In the genomic region with DNA sequence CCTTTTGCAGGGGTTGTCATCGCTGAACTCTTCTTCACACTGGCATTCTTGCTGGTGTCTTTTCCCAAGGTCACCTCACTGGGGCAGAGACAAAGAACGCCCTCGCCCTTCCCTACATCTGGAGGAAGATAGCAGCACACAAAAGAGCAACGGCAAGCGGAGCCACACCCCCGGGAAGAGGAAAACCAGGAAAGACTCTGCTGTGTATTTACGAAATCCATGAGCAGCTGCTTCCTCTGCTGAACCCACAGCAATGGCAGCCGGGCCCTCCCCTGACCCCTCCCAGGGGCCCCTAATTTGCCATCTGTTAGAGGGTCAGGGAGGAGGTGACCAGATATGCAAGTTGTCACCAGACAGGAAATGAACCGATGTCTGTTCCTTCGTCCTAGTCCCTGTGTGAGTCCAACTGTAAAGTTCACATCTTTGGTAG, we compare ENCODE assay signal across 13 cellular contexts.
A peak's percentile ranks its signal among the peaks of the same experiment; 100 is the strongest.
DNase-seq lines count a peak whose midpoint lies in the region; ATAC-seq and TF ChIP-seq lines count a peak whose summit lies in the region.
"Had no signal": no experiment of that assay in that cellular context is flagged by ENCODE, and none has a peak within 500 bp of the region (broad histone marks: within the 10 kb centered on the region; RNA-seq: fewer than 3 reads in every experiment).

No MANE protein-coding gene starts in this region.

- 62% methylated on average over 10 of the region's 10 CpGs for WGBS in liver

- H3K36me3 Mint-ChIP-seq in brain (peaks cover 79% of the 10 kb centered on the region), chondrocyte (ENCODE audit: low read depth) (peaks cover 45% of the 10 kb centered on the region)
- H3K36me3 Mint-ChIP-seq in natural killer cell treated with Interleukin-12 subunit alpha and Interleukin-12 subunit beta and Interleukin-15 and Interleukin-18, amount 100 ng/mL, for 72 hours = no peaks in the 10 kb centered on the region

- peaks cover 64% of the 10 kb centered on the region for H3K4me1 Mint-ChIP-seq in brain
- H3K4me1 Mint-ChIP-seq in chondrocyte (ENCODE audit: low read depth) = no peaks in the 10 kb centered on the region
- no peaks in the 10 kb centered on the region for H3K4me1 Mint-ChIP-seq in natural killer cell treated with Interleukin-12 subunit alpha and Interleukin-12 subunit beta and Interleukin-15 and Interleukin-18, amount 100 ng/mL, for 72 hours (ENCODE audit: low read depth in 2 of 2)

- no peaks in the 10 kb centered on the region for H3K27me3 ChIP-seq in liver (ENCODE audit: control insufficient read depth in 4 of 4, insufficient read depth in 4 of 4, low read length in 3 of 4)
- H3K27me3 ChIP-seq in MM.1S (replicated peaks; ENCODE audit: insufficient read depth, low read length) = no peaks in the 10 kb centered on the region; the same call in 1 of the 2 replicates

- H3K4me1 ChIP-seq in liver (ENCODE audit: control insufficient read depth in 4 of 4, insufficient read depth in 4 of 4, low read length in 3 of 4) (peaks cover 13 to 79% (median 47%) of the 10 kb centered on the region in 4 donors), MM.1S (ENCODE audit: low read length) (no peaks in the 10 kb centered on the region)

- peak; percentile 36 for DNase-seq in NCI-H82 treated with DMSO at 0.1 percent for 48 hours (lab: John Stamatoyannopoulos, UW; ENCODE audit: unreplicated experiment)
- DNase-seq in chondrocyte (ENCODE audit: low spot score) = no peak
- DNase-seq in MM.1S = no peak
- no peak for DNase-seq in stimulated activated CD4-positive, alpha-beta T cell treated with anti-CD3 and anti-CD28 coated beads, Interleukin-1b, Interleukin-23, amount 100 ng/mL, for 48 hours
- no peak for DNase-seq in natural killer cell treated with Interleukin-12 subunit alpha and Interleukin-12 subunit beta and Interleukin-15 and Interleukin-18, amount 100 ng/mL, for 72 hours (ENCODE audit: low spot score)
- DNase-seq: COR-L47, NCI-H446, SK-N-SH had no signal

- peak overlapping the region; percentile 87 for H3K27ac ChIP-seq in liver (ENCODE audit: low read depth in 1 of 2, low read length in 2 of 2)
- H3K27ac ChIP-seq in skin epidermis = peak overlapping the region in 12 of 21 experiments; percentile 0 to 75 (median 30)
- H3K27ac ChIP-seq in MM.1S (ENCODE audit: low read length) = no peak overlapping the region

- peak overlapping the region in 3 of 5 experiments; percentile 31 to 89 (median 52) for H3K27ac Mint-ChIP-seq in brain
- no peak overlapping the region for H3K27ac Mint-ChIP-seq in chondrocyte (ENCODE audit: unreplicated experiment)
- H3K27ac Mint-ChIP-seq in natural killer cell treated with Interleukin-12 subunit alpha and Interleukin-12 subunit beta and Interleukin-15 and Interleukin-18, amount 100 ng/mL, for 72 hours = no peak overlapping the region
- H3K27ac Mint-ChIP-seq: memory B cell had no signal

- no peaks in the 10 kb centered on the region for H4K20me1 ChIP-seq in MM.1S (ENCODE audit: insufficient read depth, low read length)

- ATAC-seq in natural killer cell treated with Interleukin-12 subunit alpha and Interleukin-12 subunit beta and Interleukin-15 and Interleukin-18, amount 100 ng/mL, for 72 hours = no peak
- ATAC-seq: activated CD4-positive, CD25-positive, alpha-beta regulatory T cell treated with anti-CD3 and anti-CD28 coated beads, Interleukin-2, amount 50 U/mL, for 24 hours had no signal

- no peak overlapping the region for H3K4me3 Mint-ChIP-seq in brain
- H3K4me3 Mint-ChIP-seq in chondrocyte (ENCODE audit: unreplicated experiment) = no peak overlapping the region
- no peak overlapping the region for H3K4me3 Mint-ChIP-seq in natural killer cell treated with Interleukin-12 subunit alpha and Interleukin-12 subunit beta and Interleukin-15 and Interleukin-18, amount 100 ng/mL, for 72 hours
- H3K4me3 Mint-ChIP-seq: memory B cell had no signal

- H3K27me3 Mint-ChIP-seq in brain = no peaks in the 10 kb centered on the region
- H3K27me3 Mint-ChIP-seq in chondrocyte (ENCODE audit: low read depth) = no peaks in the 10 kb centered on the region
- peaks cover 12 to 13% of the 10 kb centered on the region in 2 donors for H3K27me3 Mint-ChIP-seq in natural killer cell treated with Interleukin-12 subunit alpha and Interleukin-12 subunit beta and Interleukin-15 and Interleukin-18, amount 100 ng/mL, for 72 hours

- H3K4me3 ChIP-seq in liver (ENCODE audit: low read depth in 1 of 3, low read length in 3 of 3) (no peak overlapping the region), skin epidermis (no peak overlapping the region), MM.1S (ENCODE audit: low read length) (no peak overlapping the region)

- H3K36me3 ChIP-seq in liver (ENCODE audit: control insufficient read depth in 4 of 4, insufficient read depth in 3 of 4, low read depth in 1 of 4, low read length in 3 of 4) = peaks cover 5 to 48% (median 12%) of the 10 kb centered on the region in 4 donors
- H3K36me3 ChIP-seq in MM.1S (replicated peaks; ENCODE audit: insufficient read depth, low read length) = no peaks in the 10 kb centered on the region

- H3K9ac ChIP-seq in liver (ENCODE audit: low read depth in 1 of 2, low read length in 2 of 2) (no peak overlapping the region), MM.1S (ENCODE audit: low read length) (no peak overlapping the region)
- H3K9ac ChIP-seq: SK-N-SH had no signal

- H3K4me2 ChIP-seq in MM.1S (ENCODE audit: low read depth, low read length) = no peak overlapping the region
- H3K4me2 ChIP-seq: SK-N-SH had no signal

- H3K9me2 ChIP-seq in MM.1S (replicated peaks; ENCODE audit: insufficient read depth, low read length) = no peaks in the 10 kb centered on the region
- H3K9me2 ChIP-seq: SK-N-SH had no signal

- H3F3A ChIP-seq in MM.1S (ENCODE audit: insufficient read depth, low read length) = no peaks in the 10 kb centered on the region

- H3K9me3 ChIP-seq in liver (ENCODE audit: control insufficient read depth in 4 of 4, low read length in 3 of 4) (no peaks in the 10 kb centered on the region), MM.1S (replicated peaks; ENCODE audit: insufficient read depth, low read length) (no peaks in the 10 kb centered on the region)
- H3K9me3 ChIP-seq: SK-N-SH had no signal

- TF ChIP-seq RAD21 in liver (IDR thresholded peaks at IDR 0.05) = peak in 1 of 2 donors; percentile 24

- no peak overlapping the region for H2AFZ ChIP-seq in MM.1S (ENCODE audit: low read length)

- no peak for TF ChIP-seq CTCF in brain (conservative IDR thresholded peaks at IDR 0.05)
- no peak for TF ChIP-seq CTCF in liver (IDR thresholded peaks at IDR 0.05; ENCODE audit: low read depth, low read length, missing input control)
- no peak for TF ChIP-seq CTCF in chondrocyte (IDR thresholded peaks at IDR 0.05)
- TF ChIP-seq CTCF in MM.1S (IDR thresholded peaks at IDR 0.05; ENCODE audit: low read length) = no peak

- H3K79me2 ChIP-seq in MM.1S (ENCODE audit: low read length) = no peaks in the 10 kb centered on the region

- H3K9me3 Mint-ChIP-seq in brain (no peaks in the 10 kb centered on the region), chondrocyte (ENCODE audit: low read depth) (no peaks in the 10 kb centered on the region)
- no peaks in the 10 kb centered on the region for H3K9me3 Mint-ChIP-seq in natural killer cell treated with Interleukin-12 subunit alpha and Interleukin-12 subunit beta and Interleukin-15 and Interleukin-18, amount 100 ng/mL, for 72 hours
- H3K9me3 Mint-ChIP-seq: memory B cell had no signal

TF ChIP-seq in liver, 16 proteins besides CTCF, POLR2A, EP300 and RAD21:
- peak; percentile 95 for TF ChIP-seq NR2F2 (IDR thresholded peaks at IDR 0.05)
- peak in 1 of 2 donors; percentile 46 for TF ChIP-seq RXRA (IDR thresholded peaks at IDR 0.05)
- no peak for TF ChIP-seq TAF1 (conservative IDR thresholded peaks at IDR 0.05)

Comparison
In these comparisons a context has a peak if more than half of its experiments do, and no peak if none do; other contexts are left out.
1. H3K27ac Mint-ChIP-seq: peak in brain (3 of 5); none in chondrocyte (single experiment) and natural killer cell treated with Interleukin-12 subunit alpha and Interleukin-12 subunit beta and Interleukin-15 and Interleukin-18, amount 100 ng/mL, for 72 hours (0 of 2).